ENCODE assay signal across 21 cellular contexts in the genomic region with DNA sequence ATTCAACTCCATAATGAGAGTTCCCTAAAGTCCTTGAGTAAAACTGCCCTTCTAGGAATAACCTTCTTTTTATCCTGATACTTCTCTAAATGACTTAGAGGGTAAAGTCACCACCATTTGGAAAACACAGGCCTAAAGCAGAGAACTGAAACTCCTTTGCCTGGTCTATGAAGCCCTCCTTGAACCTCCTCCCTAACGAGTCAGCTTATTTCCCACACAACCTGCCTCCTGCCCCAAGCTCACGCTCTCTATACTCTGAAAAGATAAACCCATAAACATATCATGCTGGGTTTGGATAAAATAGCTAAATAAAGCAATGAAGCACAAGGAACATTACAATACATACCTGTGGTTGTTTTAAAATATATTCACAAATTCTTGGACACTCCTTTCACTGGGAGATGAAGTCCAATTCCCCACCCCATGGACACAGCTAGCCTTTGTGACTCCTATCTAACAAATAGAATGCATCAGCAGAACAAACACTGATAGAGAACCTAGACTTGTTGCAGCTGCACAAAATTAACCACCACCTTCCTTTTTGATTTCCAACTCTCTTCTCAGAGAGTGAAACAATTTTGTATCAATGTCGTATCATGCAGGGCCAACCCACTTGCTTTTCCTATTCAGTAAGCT.
"Had no signal": no experiment of that assay in that cellular context is flagged by ENCODE, and none has a peak within 500 bp of the region (broad histone marks: within the 10 kb centered on the region; RNA-seq: fewer than 3 reads in every experiment).

No MANE protein-coding gene starts in this region.

- H3K4me1 ChIP-seq: breast epithelium, left ventricle myocardium inferior had no signal

- H3K9me3 ChIP-seq: breast epithelium, left ventricle myocardium inferior, ovary, tibial nerve had no signal

- H3K4me3 Mint-ChIP-seq: activated naive CD4-positive, alpha-beta T cell treated with anti-CD3 and anti-CD28 coated beads, Interleukin-2, amount 10 ng/mL, durations not matched to agents 7 days and 5 days; activated naive CD8-positive, alpha-beta T cell treated with anti-CD3 and anti-CD28 coated beads, Interleukin-2, amount 50 U/mL, for 24 hours; activated T-cell treated with anti-CD3 and anti-CD28 coated beads, Interleukin-2, amount 50 U/mL, for 4 hours; naive B cell; neural crest cell; T-helper 1 cell treated with Interleukin-12 subunit alpha and Interleukin-12 subunit beta and Interleukin-4 antibody, amounts not matched to agents 30 μg/mL and 1 μg/mL, for 36 hours had no signal

- H3K4me1 Mint-ChIP-seq: activated naive CD4-positive, alpha-beta T cell treated with anti-CD3 and anti-CD28 coated beads, Interleukin-2, amount 10 ng/mL, durations not matched to agents 7 days and 5 days; activated naive CD8-positive, alpha-beta T cell treated with anti-CD3 and anti-CD28 coated beads, Interleukin-2, amount 50 U/mL, for 24 hours; naive B cell had no signal

- H3K27me3 Mint-ChIP-seq: activated naive CD4-positive, alpha-beta T cell treated with anti-CD3 and anti-CD28 coated beads, Interleukin-2, amount 10 ng/mL, durations not matched to agents 7 days and 5 days; activated naive CD8-positive, alpha-beta T cell treated with anti-CD3 and anti-CD28 coated beads, Interleukin-2, amount 50 U/mL, for 24 hours; naive B cell had no signal

- H3K36me3 ChIP-seq: breast epithelium, left ventricle myocardium inferior, ovary, tibial nerve had no signal

- FAIRE-seq: frontal cortex, kidney, urothelium cell line had no signal

- H3K27ac ChIP-seq: breast epithelium, left ventricle myocardium inferior, ovary, tibial nerve had no signal

- H3K9me3 Mint-ChIP-seq: activated naive CD4-positive, alpha-beta T cell treated with anti-CD3 and anti-CD28 coated beads, Interleukin-2, amount 10 ng/mL, durations not matched to agents 7 days and 5 days; activated naive CD8-positive, alpha-beta T cell treated with anti-CD3 and anti-CD28 coated beads, Interleukin-2, amount 50 U/mL, for 24 hours; activated T-cell treated with anti-CD3 and anti-CD28 coated beads, Interleukin-2, amount 50 U/mL, for 4 hours; naive B cell; neural crest cell; T-helper 1 cell treated with Interleukin-12 subunit alpha and Interleukin-12 subunit beta and Interleukin-4 antibody, amounts not matched to agents 30 μg/mL and 1 μg/mL, for 36 hours had no signal

- ATAC-seq: activated naive CD8-positive, alpha-beta T cell treated with anti-CD3 and anti-CD28 coated beads, Interleukin-2, amount 50 U/mL, for 24 hours; activated T-cell treated with anti-CD3 and anti-CD28 coated beads, Interleukin-2, amount 50 U/mL, for 4 hours had no signal

- H3K27me3 ChIP-seq: breast epithelium, ovary, tibial nerve had no signal

- DNase-seq: activated CD4-positive, alpha-beta T cell treated with anti-CD3 and anti-CD28 coated beads, Interleukin-2, amount 50 U/mL, for 1 hour; activated CD4-positive, CD25-positive, alpha-beta regulatory T cell treated with anti-CD3 and anti-CD28 coated beads, Interleukin-2, amount 50 U/mL, for 72 hours; activated CD8-positive, alpha-beta memory T cell treated with anti-CD3 and anti-CD28 coated beads, Interleukin-2, amount 50 U/mL, for 4 hours; activated naive CD4-positive, alpha-beta T cell treated with anti-CD3 and anti-CD28 coated beads, Interleukin-2, amount 10 ng/mL, durations not matched to agents 7 days and 5 days; activated naive CD8-positive, alpha-beta T cell treated with anti-CD3 and anti-CD28 coated beads, Interleukin-2, amount 50 U/mL, for 24 hours; activated T-cell treated with anti-CD3 and anti-CD28 coated beads, Interleukin-2, amount 50 U/mL, for 4 hours; anterior cingulate cortex; effector CD4-positive, alpha-beta T cell; kidney; left ventricle myocardium inferior; mammary epithelial cell; naive B cell; ovary; stimulated activated CD8-positive, alpha-beta memory T cell treated with anti-CD3 and anti-CD28 coated beads, Interleukin-4, amount 100 ng/mL, for 48 hours; stimulated activated naive CD4-positive, alpha-beta T cell had no signal

- H3K27ac Mint-ChIP-seq: activated naive CD4-positive, alpha-beta T cell treated with anti-CD3 and anti-CD28 coated beads, Interleukin-2, amount 10 ng/mL, durations not matched to agents 7 days and 5 days; activated naive CD8-positive, alpha-beta T cell treated with anti-CD3 and anti-CD28 coated beads, Interleukin-2, amount 50 U/mL, for 24 hours; naive B cell; T-helper 1 cell treated with Interleukin-12 subunit alpha and Interleukin-12 subunit beta and Interleukin-4 antibody, amounts not matched to agents 30 μg/mL and 1 μg/mL, for 36 hours had no signal

- H3K36me3 Mint-ChIP-seq: activated naive CD4-positive, alpha-beta T cell treated with anti-CD3 and anti-CD28 coated beads, Interleukin-2, amount 10 ng/mL, durations not matched to agents 7 days and 5 days; naive B cell had no signal

- H3K4me3 ChIP-seq: breast epithelium, left ventricle myocardium inferior, ovary, tibial nerve had no signal
